8 cellular contexts compared by ENCODE assay signal in the genomic region with DNA sequence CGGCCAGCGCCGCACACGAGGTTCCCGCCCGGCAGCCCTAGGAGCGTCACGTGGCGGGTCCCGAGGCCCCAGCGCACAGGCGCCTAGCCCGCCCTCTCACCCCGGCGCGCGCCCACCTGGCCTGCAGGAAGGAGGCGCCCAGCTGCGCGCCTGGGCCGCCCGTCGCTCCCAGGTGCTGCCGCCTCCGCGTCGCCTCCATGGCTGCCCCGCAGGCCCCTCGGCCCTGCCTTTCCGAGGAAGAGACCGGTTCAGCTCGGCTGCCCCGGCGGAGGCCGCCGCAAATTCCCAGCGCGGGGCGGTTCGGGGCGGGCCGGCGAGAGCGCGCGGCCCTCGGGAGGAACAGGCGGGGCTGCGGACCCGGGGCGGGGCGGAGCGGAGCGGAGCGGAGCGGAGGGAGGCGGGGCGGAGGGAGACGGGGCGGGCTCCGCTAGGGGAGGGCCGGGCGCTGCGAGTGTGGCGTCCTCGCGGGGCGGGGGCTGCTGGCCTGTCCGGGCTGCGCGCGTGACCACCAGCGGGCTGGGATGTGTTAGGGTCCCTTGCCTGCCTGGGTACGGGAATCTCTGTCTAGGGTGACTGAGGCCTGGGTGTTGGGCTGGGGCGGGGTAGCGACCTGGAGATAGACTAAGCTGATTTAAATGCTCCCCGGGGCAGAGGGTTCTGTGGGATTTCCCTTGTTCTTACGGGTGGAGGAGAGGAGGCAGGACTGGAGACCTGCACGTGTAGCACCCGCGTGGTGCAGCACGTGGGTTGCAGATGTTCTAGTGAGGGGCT. TPM values are rescaled to one million over a fixed set of nuclear protein-coding genes. Genes with fewer than 3 reads are reported as not detected.
A peak's percentile ranks its signal among the peaks of the same experiment; 100 is the strongest.
DNase-seq lines count a peak whose midpoint lies in the region; ATAC-seq and TF ChIP-seq lines count a peak whose summit lies in the region.

Gene CLN6, minus strand, starts transcription at position 343 of the 771 bp plus-strand sequence. Its CDS starts 144 bp downstream, at position 199.

- peak within 1 kb of the TSS; percentile 83 to 89 for H3K4me3 ChIP-seq in Panc1 (ENCODE audit: low read depth in 2 of 2, low read length in 2 of 2)
- peak within 1 kb of the TSS; percentile 58 to 89 for H3K4me3 ChIP-seq in muscle layer of duodenum (ENCODE audit: low read depth in 1 of 2, low read length in 2 of 2)

- H3K27me3 ChIP-seq in Panc1 (ENCODE audit: control insufficient read depth, insufficient read depth, low read length) (no peaks in the 10 kb centered on the region), muscle layer of duodenum (ENCODE audit: low read depth, low read length) (no peaks in the 10 kb centered on the region)

- CTCF ChIA-PET in Panc1 (lab: Charles Lee), result no interaction called here

- in situ Hi-C loops in Panc1 (cut with HindIII; ENCODE audit: low pct_unique_long_range_greater_than_20kb, low sequenced_read_pairs), result no loop called here

- BruUV-seq in Panc1 (replicated peaks; lab: Mats Ljungman, UMichigan), result no TSS peak

- intact Hi-C loops in Panc1 (cut with micrococcal nuclease; ENCODE audit: unreplicated experiment), result no loop called here

- no peaks in the 10 kb centered on the region for H3K36me3 Mint-ChIP-seq in activated T-cell treated with anti-CD3 and anti-CD28 coated beads, Interleukin-2, amount 50 U/mL, for 4 hours (ENCODE audit: insufficient read depth)

- H3K4me1 Mint-ChIP-seq in activated T-cell treated with anti-CD3 and anti-CD28 coated beads, Interleukin-2, amount 50 U/mL, for 4 hours (ENCODE audit: low read depth), result peaks cover 34% of the 10 kb centered on the region

- peaks cover 16% of the 10 kb centered on the region for H3K4me1 ChIP-seq in Panc1 (ENCODE audit: control insufficient read depth, insufficient read depth, low read length)
- peaks cover 11 to 22% of the 10 kb centered on the region in 2 donors for H3K4me1 ChIP-seq in muscle layer of duodenum (ENCODE audit: control insufficient read depth in 1 of 2, insufficient read depth in 2 of 2, low read length in 2 of 2)

- H3K36me3 ChIP-seq in Panc1 (ENCODE audit: control insufficient read depth, insufficient read depth, low read length) (no peaks in the 10 kb centered on the region), muscle layer of duodenum (ENCODE audit: control insufficient read depth in 1 of 2, insufficient read depth in 2 of 2, low read length in 2 of 2) (no peaks in the 10 kb centered on the region)

- H3K27ac ChIP-seq in Panc1 (ENCODE audit: low read length) (peak within 1 kb of the TSS; percentile 93), muscle layer of duodenum (ENCODE audit: low read length) (peak within 1 kb of the TSS; percentile 23)

- DNase-seq in D341Med (ENCODE audit: low spot score) (peak; percentile 95), HuH-7 (ENCODE audit: low spot score) (peak; percentile 93), Panc1 (ENCODE audit: low read depth, low spot score) (no peak)
- peak; percentile 85 for DNase-seq in activated T-cell treated with anti-CD3 and anti-CD28 coated beads, Interleukin-2, amount 50 U/mL, for 4 hours
- DNase-seq in stimulated activated CD8-positive, alpha-beta memory T cell treated with anti-CD3 and anti-CD28 coated beads, Interleukin-7, amount 100 ng/mL, for 24 hours (ENCODE audit: low read depth), result peak; percentile 54

- H3K4me3 Mint-ChIP-seq in activated T-cell treated with anti-CD3 and anti-CD28 coated beads, Interleukin-2, amount 50 U/mL, for 4 hours, result peak within 1 kb of the TSS; percentile 95

- POLR2A ChIA-PET in Panc1 (lab: Charles Lee), result no interaction called here

- H3K9me3 ChIP-seq in Panc1 (ENCODE audit: control insufficient read depth, insufficient read depth, low read depth, low read length) (no peaks in the 10 kb centered on the region), muscle layer of duodenum (ENCODE audit: control insufficient read depth in 1 of 2, low read length in 2 of 2) (no peaks in the 10 kb centered on the region)

- H3K9me3 Mint-ChIP-seq in activated T-cell treated with anti-CD3 and anti-CD28 coated beads, Interleukin-2, amount 50 U/mL, for 4 hours, result no peaks in the 10 kb centered on the region

- no peak for TF ChIP-seq CTCF in Panc1 (IDR thresholded peaks at IDR 0.05)

- ATAC-seq in GM21515 (IDR thresholded peaks at IDR 0.05; ENCODE audit: unreplicated experiment) (peak; percentile 65), Panc1 (peak; percentile 95), esophagus mucosa (peak; percentile 94)
- peak; percentile 88 to 90 for ATAC-seq in activated T-cell treated with anti-CD3 and anti-CD28 coated beads, Interleukin-2, amount 50 U/mL, for 4 hours

- H3K27me3 Mint-ChIP-seq in activated T-cell treated with anti-CD3 and anti-CD28 coated beads, Interleukin-2, amount 50 U/mL, for 4 hours (ENCODE audit: low read depth), result no peaks in the 10 kb centered on the region

RNA-seq across cellular contexts. Expression of gene CLN6, which starts in this region (rescaled TPM):
- 68.7 TPM for total RNA-seq in Panc1 (2021; ENCODE audit: unreplicated experiment)
- 42.4 TPM for polyA plus RNA-seq in Panc1 (2012; ENCODE audit: insufficient read length)
- 10 to 100 TPM; 82.6 to 94.4 (median 91.3) TPM for total RNA-seq in activated T-cell treated with anti-CD3 and anti-CD28 coated beads, Interleukin-2, amount 50 U/mL, for 4 hours
- total RNA-seq in esophagus mucosa, result 18.5 TPM
